8 cellular contexts compared by ENCODE assay signal in genomic region chr2:219279151-219279915, GRCh38. TPM values are rescaled to one million over a fixed set of nuclear protein-coding genes. Genes with fewer than 3 reads are reported as not detected.
DNase-seq lines count a peak whose midpoint lies in the region; ATAC-seq and TF ChIP-seq lines count a peak whose summit lies in the region.

Gene DNAJB2, plus strand, starts transcription at chr2:219279366. Its CDS starts 468 bp downstream, at chr2:219279834.

- H2AFZ ChIP-seq in PC-3 (ENCODE audit: low read length) = peak within 1 kb of the TSS; percentile 58

- ATAC-seq in GM21576 (IDR thresholded peaks at IDR 0.05; ENCODE audit: unreplicated experiment) (peak; percentile 79), PC-3 (peak; percentile 86), mucosa of descending colon (peak; percentile 97)

- H3K27ac ChIP-seq in PC-3 (ENCODE audit: low read length) (peak within 1 kb of the TSS; percentile 85), epithelial cell of prostate (peak within 1 kb of the TSS; percentile 94)

- POLR2A ChIA-PET in PC-3 (lab: Charles Lee; ENCODE audit: unreplicated experiment) = interaction anchor here (0.6 to 1.2 kb wide), 4 partner anchors 16 to 872 kb away, joined by 4 to 14 read pairs (median 5); partner anchors contain the start of gene DNPEP

- no TSS peak for BruUV-seq in PC-3 (replicated peaks; lab: Mats Ljungman, UMichigan)

- H3K4me3 ChIP-seq in PC-3 (ENCODE audit: low read length) = peak within 1 kb of the TSS; percentile 86
- H3K4me3 ChIP-seq in mucosa of descending colon = peak within 1 kb of the TSS; percentile 63

- intact Hi-C loops in PC-3 (cut with micrococcal nuclease) = loop anchor here (1.0 to 2.0 kb wide), 4 partner anchors 15 to 119 kb away; partner anchors contain the start of genes ABCB6 and NHEJ1
- intact Hi-C loops in mucosa of descending colon (cut with DNase I, micrococcal nuclease) = no loop called here

- peaks cover 33% of the 10 kb centered on the region for H3K4me1 ChIP-seq in PC-3 (ENCODE audit: insufficient read depth, low read length)
- H3K4me1 ChIP-seq in mucosa of descending colon (ENCODE audit: low read depth) = peaks cover 18% of the 10 kb centered on the region

- H3K36me3 ChIP-seq in PC-3 (ENCODE audit: low read depth, low read length) = no peaks in the 10 kb centered on the region; the same call in 1 of the 2 replicates
- peaks cover 3% of the 10 kb centered on the region for H3K36me3 ChIP-seq in mucosa of descending colon (ENCODE audit: low read depth)

- H3K4me2 ChIP-seq in PC-3 (ENCODE audit: low read length) = peak within 1 kb of the TSS; percentile 99

- peak; percentile 76 for TF ChIP-seq EP300 in Ishikawa (IDR thresholded peaks at IDR 0.05; ENCODE audit: borderline replicate concordance)

- DNase-seq in DMS114 treated with DMSO at 0.1 percent for 48 hours (lab: John Stamatoyannopoulos, UW; ENCODE audit: unreplicated experiment) = peak; percentile 83
- peak; percentile 99 for DNase-seq in PC-3
- DNase-seq in activated T-cell treated with anti-CD3 and anti-CD28 coated beads for 48 hours (ENCODE audit: low read depth) = peak; percentile 99
- DNase-seq in epithelial cell of prostate (ENCODE audit: low read depth, low spot score) = peak; percentile 98
- DNase-seq in mucosa of descending colon = peak; percentile 99
- DNase-seq in stimulated activated CD8-positive, alpha-beta memory T cell treated with anti-CD3 and anti-CD28 coated beads, Interleukin-4, amount 100 ng/mL, for 24 hours (ENCODE audit: low read depth) = peak; percentile 99

- TF ChIP-seq RAD21 in Ishikawa (IDR thresholded peaks at IDR 0.05; ENCODE audit: low read depth) = 0 out of 2 replicates have a peak, but pooled peaks have one; percentile 24

- H3K9me3 ChIP-seq in PC-3 (ENCODE audit: low read length) (no peaks in the 10 kb centered on the region), mucosa of descending colon (no peaks in the 10 kb centered on the region)

- peak within 1 kb of the TSS; percentile 83 for H3K9ac ChIP-seq in PC-3 (ENCODE audit: low read length)

- H3K27me3 ChIP-seq in PC-3 (ENCODE audit: low read length) = no peaks in the 10 kb centered on the region

- no peaks in the 10 kb centered on the region for H3F3A ChIP-seq in PC-3 (ENCODE audit: low read length, unreplicated experiment)

- no peaks in the 10 kb centered on the region for H3K9me2 ChIP-seq in PC-3 (replicated peaks; ENCODE audit: low read length)

- peak; percentile 37; the same call in 1 of the 2 replicates for TF ChIP-seq CTCF in PC-3 (conservative IDR thresholded peaks at IDR 0.05; ENCODE audit: low read depth, low read length)
- TF ChIP-seq CTCF in mucosa of descending colon (IDR thresholded peaks at IDR 0.05) = no peak

- peaks cover 11% of the 10 kb centered on the region for H3K79me2 ChIP-seq in PC-3 (ENCODE audit: low read length)

- CTCF ChIA-PET in PC-3 (lab: Charles Lee) = interaction anchor here (0.5 to 3.5 kb wide), 6 partner anchors 15 to 596 kb away, joined by 3 to 39 read pairs (median 4); partner anchors contain the start of gene DNPEP

- H4K20me1 ChIP-seq in PC-3 (ENCODE audit: low read length) = no peaks in the 10 kb centered on the region

TF ChIP-seq in Ishikawa, 13 proteins besides CTCF, POLR2A, EP300 and RAD21:
- TF ChIP-seq YY1 (IDR thresholded peaks at IDR 0.05; ENCODE audit: low read depth) = peak; percentile 61
- TF ChIP-seq REST (IDR thresholded peaks at IDR 0.05; ENCODE audit: low read depth) = no peak
- TF ChIP-seq TEAD4 (IDR thresholded peaks at IDR 0.05) = peak; percentile 71
- peak; percentile 72 for TF ChIP-seq NFIC (IDR thresholded peaks at IDR 0.05)
- TF ChIP-seq, protein P1, sequence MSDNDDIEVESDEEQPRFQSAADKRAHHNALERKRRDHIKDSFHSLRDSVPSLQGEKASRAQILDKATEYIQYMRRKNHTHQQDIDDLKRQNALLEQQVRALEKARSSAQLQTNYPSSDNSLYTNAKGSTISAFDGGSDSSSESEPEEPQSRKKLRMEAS (IDR thresholded peaks at IDR 0.05) = peak; percentile 74; the same call in 1 of the 2 replicates
- peak; percentile 61 for TF ChIP-seq EGR1 (IDR thresholded peaks at IDR 0.05)
- TF ChIP-seq CEBPB (IDR thresholded peaks at IDR 0.05) = peak; percentile 15; the same call in 1 of the 2 replicates
- TF ChIP-seq TCF12 (IDR thresholded peaks at IDR 0.05; ENCODE audit: low read depth) = peak; percentile 92
- no peak for TF ChIP-seq USF1 (IDR thresholded peaks at IDR 0.05)
- peak; percentile 80 for TF ChIP-seq CREB1 (IDR thresholded peaks at IDR 0.05; ENCODE audit: low read depth)
TF ChIP-seq in Ishikawa: peak in this region for 8.

RNA-seq across cellular contexts. Expression of gene DNAJB2, which starts in this region (rescaled TPM):
- total RNA-seq in PC-3 (2014; rRNA removed) = 62.3 and 98.4 TPM in 2 replicates
- 10 to 100 TPM; 61.0 to 71.0 (median 68.7) TPM for total RNA-seq in mucosa of descending colon

Comparison
In these comparisons a context has a peak if more than half of its experiments do, and no peak if none do; other contexts are left out.
1. Peak in every context shown above with its lines: DNase-seq, ATAC-seq, H3K4me3 ChIP-seq and H3K27ac ChIP-seq.